16 cellular contexts compared by ENCODE assay signal in the genomic region with DNA sequence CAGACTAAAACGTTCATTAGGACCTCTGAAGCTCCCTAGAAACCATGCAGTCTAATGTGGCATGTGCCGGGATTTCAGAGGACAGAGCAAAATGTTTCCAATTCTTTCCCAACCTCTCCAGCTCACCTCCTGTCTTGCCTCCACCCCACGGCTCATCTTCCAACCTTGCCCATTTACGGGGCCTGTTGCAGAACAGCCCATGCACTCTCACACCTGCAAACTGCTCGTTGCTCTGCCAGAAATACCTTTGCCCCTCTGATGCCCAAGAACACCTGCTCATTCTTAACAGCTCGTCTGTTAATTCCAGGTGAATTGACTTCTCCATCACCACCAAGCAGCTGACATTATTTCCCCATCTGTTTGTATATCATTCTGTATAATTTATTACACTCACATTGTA. TPM values are rescaled to one million over a fixed set of nuclear protein-coding genes. Genes with fewer than 3 reads are reported as not detected.
DNase-seq lines count a peak whose midpoint lies in the region; ATAC-seq and TF ChIP-seq lines count a peak whose summit lies in the region.
"Had no signal": no experiment of that assay in that cellular context is flagged by ENCODE, and none has a peak within 500 bp of the region (broad histone marks: within the 10 kb centered on the region; RNA-seq: fewer than 3 reads in every experiment).

No MANE protein-coding gene starts in this region.

- peak; percentile 86 for DNase-seq in DMS153 (lab: John Stamatoyannopoulos, UW)
- peak; percentile 79 for DNase-seq in NCI-H1417 treated with DMSO at 0.1 percent for 48 hours (lab: John Stamatoyannopoulos, UW)
- DNase-seq in NCI-H748 (lab: John Stamatoyannopoulos, UW; ENCODE audit: unreplicated experiment), result peak; percentile 90
- peak; percentile 18 for DNase-seq in osteoblast (ENCODE audit: insufficient read length, low spot score, missing footprints)
- no peak for DNase-seq in AG20443 (ENCODE audit: low spot score)
- DNase-seq in EL, result no peak
- DNase-seq: activated CD4-positive, alpha-beta T cell treated with anti-CD3 and anti-CD28 coated beads, Interleukin-2, amount 50 U/mL, for 4 hours; activated T-cell treated with anti-CD3 and anti-CD28 coated beads, Interleukin-2, amount 50 U/mL, for 4 hours; NCI-H1048; nephron progenitor cell; retina; stimulated activated CD4-positive, alpha-beta T cell treated with anti-CD3 and anti-CD28 coated beads, Interleukin-2, amount 100 ng/mL, for 24 hours had no signal

- peaks cover 9% of the 10 kb centered on the region for H3K4me1 ChIP-seq in osteoblast (ENCODE audit: insufficient read depth, low read length)

- ATAC-seq in GM21825 (IDR thresholded peaks at IDR 0.05; ENCODE audit: unreplicated experiment), result no peak
- ATAC-seq in GM21717 (IDR thresholded peaks at IDR 0.05; ENCODE audit: unreplicated experiment), result no peak
- ATAC-seq: activated T-cell treated with anti-CD3 and anti-CD28 coated beads, Interleukin-2, amount 50 U/mL, for 4 hours had no signal

- TF ChIP-seq CTCF in osteoblast (IDR thresholded peaks at IDR 0.05; ENCODE audit: extremely low read depth, low read depth, low read length), result no peak

- no peak overlapping the region for H3K27ac ChIP-seq in osteoblast (ENCODE audit: low read depth, low read length)
- H3K27ac ChIP-seq: SJSA1, tibial nerve had no signal

- H3K79me2 ChIP-seq in osteoblast (ENCODE audit: insufficient read depth, low read length), result no peaks in the 10 kb centered on the region

- H3K9me3 ChIP-seq in osteoblast (ENCODE audit: low read depth, low read length), result no peaks in the 10 kb centered on the region
- H3K9me3 ChIP-seq: SJSA1, tibial nerve had no signal

- no peak overlapping the region for H3K4me3 ChIP-seq in osteoblast (ENCODE audit: insufficient read depth, low read length)
- H3K4me3 ChIP-seq: SJSA1, tibial nerve had no signal

- no peaks in the 10 kb centered on the region for H3K27me3 ChIP-seq in osteoblast (ENCODE audit: insufficient read depth, low read length)
- H3K27me3 ChIP-seq: SJSA1, tibial nerve had no signal

- H3K4me2 ChIP-seq in osteoblast (ENCODE audit: insufficient read depth, low read length), result peak overlapping the region; percentile 56

- H4K20me1 ChIP-seq in osteoblast (ENCODE audit: insufficient read depth, low read length), result peaks cover 10% of the 10 kb centered on the region

- H3K36me3 ChIP-seq in osteoblast (ENCODE audit: insufficient read depth, low read length), result no peaks in the 10 kb centered on the region
- H3K36me3 ChIP-seq: SJSA1, tibial nerve had no signal

- no peak overlapping the region for H2AFZ ChIP-seq in osteoblast (ENCODE audit: low read length)

RNA-seq across cellular contexts. Expression of a gene that starts 53.9 kb away (rescaled TPM):
- 25.3 and 30.4 TPM in 2 replicates for total RNA-seq in osteoblast

Comparison
In these comparisons a context has a peak if more than half of its experiments do, and no peak if none do; other contexts are left out.
1. DNase-seq: peak in DMS153 (single experiment), NCI-H1417 treated with DMSO at 0.1 percent for 48 hours (single experiment), NCI-H748 (single experiment) and osteoblast (single experiment); none in AG20443 (single experiment) and EL (single experiment).